12 cellular contexts compared by ENCODE assay signal in genomic region chr7:2635810-2636701, GRCh38. TPM values are rescaled to one million over a fixed set of nuclear protein-coding genes. Genes with fewer than 3 reads are reported as not detected.
DNase-seq lines count a peak whose midpoint lies in the region; ATAC-seq, FAIRE-seq and TF ChIP-seq lines count a peak whose summit lies in the region.
"Had no signal": no experiment of that assay in that cellular context is flagged by ENCODE, and none has a peak within 500 bp of the region (broad histone marks: within the 10 kb centered on the region; RNA-seq: fewer than 3 reads in every experiment).

No MANE protein-coding gene starts in this region.

- no peak for TF ChIP-seq CTCF in bronchial epithelial cell (IDR thresholded peaks at IDR 0.05; ENCODE audit: insufficient read depth, low read length, severe bottlenecking)
- no peak for TF ChIP-seq CTCF in right lobe of liver (IDR thresholded peaks at IDR 0.05)
- TF ChIP-seq CTCF in tibial artery (IDR thresholded peaks at IDR 0.05): no peak

- H3K27me3 ChIP-seq in bronchial epithelial cell (ENCODE audit: control insufficient read depth, insufficient read depth, low read length) (no peaks in the 10 kb centered on the region), right lobe of liver (no peaks in the 10 kb centered on the region), tibial artery (no peaks in the 10 kb centered on the region)
- H3K27me3 ChIP-seq: MG63 had no signal

- TF ChIP-seq POLR2A in right lobe of liver (IDR thresholded peaks at IDR 0.05): peak; percentile 73

- H3K36me3 ChIP-seq in bronchial epithelial cell (ENCODE audit: control insufficient read depth, insufficient read depth, low read length) (peaks cover 5% of the 10 kb centered on the region), right lobe of liver (no peaks in the 10 kb centered on the region), tibial artery (no peaks in the 10 kb centered on the region)

- no peak overlapping the region for H3K4me3 ChIP-seq in bronchial epithelial cell (ENCODE audit: low read depth, low read length)
- H3K4me3 ChIP-seq in right lobe of liver: no peak overlapping the region
- H3K4me3 ChIP-seq in tibial artery: no peak overlapping the region
- H3K4me3 ChIP-seq: MG63, PC-9 had no signal

- ATAC-seq in right lobe of liver (peak; percentile 0 to 23 (median 6)), GM21367 (IDR thresholded peaks at IDR 0.05; ENCODE audit: unreplicated experiment) (no peak)

- 4% methylated on average over 9 of the region's 22 CpGs for WGBS in right lobe of liver (ENCODE audit: insufficient coverage, low coverage, low lambda C conversion rate, missing lambda C conversion rate)

- intact Hi-C loops in right lobe of liver (cut with DNase I): no loop called here
- intact Hi-C loops in tibial artery (cut with DNase I; ENCODE audit: low total_unique reads): no loop called here

- no peaks in the 10 kb centered on the region for H3K9me3 ChIP-seq in right lobe of liver
- H3K9me3 ChIP-seq in tibial artery: no peaks in the 10 kb centered on the region
- H3K9me3 ChIP-seq: MG63 had no signal

- FAIRE-seq in bronchial epithelial cell (lab: Jason Lieb, UNC): peak; percentile 87

- H3K4me1 ChIP-seq in right lobe of liver (peaks cover 0 to 74% (median 41%) of the 10 kb centered on the region in 4 donors), tibial artery (peaks cover 12 to 93% (median 72%) of the 10 kb centered on the region in 4 donors)

- H3K27ac ChIP-seq in right lobe of liver (peak overlapping the region; percentile 64 to 92 (median 81)), tibial artery (peak overlapping the region; percentile 1 to 27)
- H3K27ac ChIP-seq: PC-9 had no signal

- peak; percentile 79 for DNase-seq in NCI-H1092 (lab: John Stamatoyannopoulos, UW)
- no peak for DNase-seq in bronchial epithelial cell (ENCODE audit: low read depth)
- peak; percentile 63 to 86 (median 79) for DNase-seq in right lobe of liver
- peak in 1 of 2 donors; percentile 84 for DNase-seq in tibial artery
- no peak for DNase-seq in COLO829 (ENCODE audit: low spot score)
- no peak for DNase-seq in NCI-H526 (lab: John Stamatoyannopoulos, UW)
- no peak for DNase-seq in cortex of kidney (lab: John Stamatoyannopoulos, UW)
- DNase-seq: activated CD4-positive, alpha-beta T cell treated with anti-CD3 and anti-CD28 coated beads, Interleukin-2, amount 10 ng/mL, durations not matched to agents 24 days and 14 days; MG63; occipital lobe; PC-9 had no signal

RNA-seq across cellular contexts. Expression of gene TTYH3, which starts 4.3 kb away (rescaled TPM):
- total RNA-seq in bronchial epithelial cell: 5.8 and 12.3 TPM in 2 replicates
- total RNA-seq in right lobe of liver: 10 to 100 TPM; 10.3 to 59.3 (median 37.6) TPM

RNA-seq across cellular contexts. Expression of gene AMZ1, which starts 51.9 kb away (rescaled TPM):
- total RNA-seq in bronchial epithelial cell: not detected in 2 replicates
- total RNA-seq in right lobe of liver: 1 to 10 TPM in 4 of 6 experiments, under 1 TPM in 1, not detected in 1; 0.42 to 5.8 (median 1.4) TPM
- total RNA-seq: activated CD4-positive, alpha-beta T cell treated with anti-CD3 and anti-CD28 coated beads, Interleukin-2, amount 10 ng/mL, durations not matched to agents 24 days and 14 days; PC-9 had no signal

Comparison
In these comparisons a context has a peak if more than half of its experiments do, and no peak if none do; other contexts are left out.
1. DNase-seq: peak in NCI-H1092 (single experiment) and right lobe of liver (3 of 3); none in bronchial epithelial cell (single experiment), COLO829 (single experiment), NCI-H526 (0 of 2) and cortex of kidney (single experiment).